Comparison of ENCODE assay signal across 17 cellular contexts in genomic region chr15:26201177-26201858, GRCh38.
"Had no signal": no experiment of that assay in that cellular context is flagged by ENCODE, and none has a peak within 500 bp of the region (broad histone marks: within the 10 kb centered on the region; RNA-seq: fewer than 3 reads in every experiment).

No MANE protein-coding gene starts in this region.

- H3K4me3 Mint-ChIP-seq: activated CD4-positive, alpha-beta memory T cell treated with anti-CD3 and anti-CD28 coated beads for 36 hours; activated CD4-positive, alpha-beta T cell treated with anti-CD3 and anti-CD28 coated beads for 36 hours; activated naive CD8-positive, alpha-beta T cell treated with anti-CD3 and anti-CD28 coated beads for 36 hours; activated T-helper 1 cell treated with anti-CD3 and anti-CD28 coated beads, Interleukin-12 subunit alpha, Interleukin-12 subunit beta, Interleukin-2, Interleukin-4 antibody, amounts not matched to agents 30 ng/mL and 10 ng/mL and 1 ng/mL, durations not matched to agents 14 hours and 24 hours and 36 hours; effector memory CD8-positive, alpha-beta T cell; mesothelial cell of epicardium; natural killer cell treated with Interleukin-12 subunit alpha and Interleukin-12 subunit beta and Interleukin-15 and Interleukin-18, amount 100 ng/mL, for 72 hours; stimulated activated effector memory CD8-positive, alpha-beta T cell treated with anti-CD3 and anti-CD28 coated beads, Interleukin-12 subunit alpha, Interleukin-12 subunit beta, amount 100 ng/mL, for 72 hours; type B pancreatic cell had no signal

- H3K36me3 Mint-ChIP-seq: activated CD4-positive, alpha-beta memory T cell treated with anti-CD3 and anti-CD28 coated beads for 36 hours; activated naive CD8-positive, alpha-beta T cell treated with anti-CD3 and anti-CD28 coated beads for 36 hours; mesothelial cell of epicardium; natural killer cell treated with Interleukin-12 subunit alpha and Interleukin-12 subunit beta and Interleukin-15 and Interleukin-18, amount 100 ng/mL, for 72 hours; stimulated activated effector memory CD8-positive, alpha-beta T cell treated with anti-CD3 and anti-CD28 coated beads, Interleukin-12 subunit alpha, Interleukin-12 subunit beta, amount 100 ng/mL, for 72 hours; type B pancreatic cell had no signal

- H3K4me1 ChIP-seq: left lung, sigmoid colon, stomach had no signal

- ATAC-seq: activated CD4-positive, alpha-beta T cell treated with anti-CD3 and anti-CD28 coated beads for 36 hours; effector memory CD8-positive, alpha-beta T cell; left lung; natural killer cell treated with Interleukin-12 subunit alpha and Interleukin-12 subunit beta and Interleukin-15 and Interleukin-18, amount 100 ng/mL, for 72 hours; stimulated activated effector memory CD8-positive, alpha-beta T cell treated with anti-CD3 and anti-CD28 coated beads, Interleukin-12 subunit alpha, Interleukin-12 subunit beta, amount 100 ng/mL, for 72 hours had no signal

- H3K27me3 ChIP-seq: left lung, sigmoid colon, stomach had no signal

- H3K9me3 ChIP-seq: left lung, sigmoid colon, stomach had no signal

- H3K27ac Mint-ChIP-seq: activated CD4-positive, alpha-beta memory T cell treated with anti-CD3 and anti-CD28 coated beads for 36 hours; activated CD4-positive, alpha-beta T cell treated with anti-CD3 and anti-CD28 coated beads for 36 hours; activated naive CD8-positive, alpha-beta T cell treated with anti-CD3 and anti-CD28 coated beads for 36 hours; activated T-helper 1 cell treated with anti-CD3 and anti-CD28 coated beads, Interleukin-12 subunit alpha, Interleukin-12 subunit beta, Interleukin-2, Interleukin-4 antibody, amounts not matched to agents 30 ng/mL and 10 ng/mL and 1 ng/mL, durations not matched to agents 14 hours and 24 hours and 36 hours; effector memory CD8-positive, alpha-beta T cell; mesothelial cell of epicardium; natural killer cell treated with Interleukin-12 subunit alpha and Interleukin-12 subunit beta and Interleukin-15 and Interleukin-18, amount 100 ng/mL, for 72 hours; stimulated activated effector memory CD8-positive, alpha-beta T cell treated with anti-CD3 and anti-CD28 coated beads, Interleukin-12 subunit alpha, Interleukin-12 subunit beta, amount 100 ng/mL, for 72 hours; type B pancreatic cell had no signal

- H3K4me1 Mint-ChIP-seq: activated CD4-positive, alpha-beta T cell treated with anti-CD3 and anti-CD28 coated beads for 36 hours; activated naive CD8-positive, alpha-beta T cell treated with anti-CD3 and anti-CD28 coated beads for 36 hours; mesothelial cell of epicardium; stimulated activated effector memory CD8-positive, alpha-beta T cell treated with anti-CD3 and anti-CD28 coated beads, Interleukin-12 subunit alpha, Interleukin-12 subunit beta, amount 100 ng/mL, for 72 hours had no signal

- DNase-seq: activated CD4-positive, alpha-beta memory T cell treated with anti-CD3 and anti-CD28 coated beads for 36 hours; activated CD4-positive, alpha-beta T cell treated with anti-CD3 and anti-CD28 coated beads for 36 hours; activated naive CD8-positive, alpha-beta T cell treated with anti-CD3 and anti-CD28 coated beads for 36 hours; activated T-cell treated with anti-CD3 and anti-CD28 coated beads for 4 hours; amniotic stem cell; effector memory CD8-positive, alpha-beta T cell; kidney; left lung; sigmoid colon; stimulated activated CD4-positive, alpha-beta T cell treated with anti-CD3 and anti-CD28 coated beads, Interleukin-4, amount 100 ng/mL, for 24 hours; stomach had no signal

- H3K9me3 Mint-ChIP-seq: activated CD4-positive, alpha-beta memory T cell treated with anti-CD3 and anti-CD28 coated beads for 36 hours; activated naive CD8-positive, alpha-beta T cell treated with anti-CD3 and anti-CD28 coated beads for 36 hours; activated T-helper 1 cell treated with anti-CD3 and anti-CD28 coated beads, Interleukin-12 subunit alpha, Interleukin-12 subunit beta, Interleukin-2, Interleukin-4 antibody, amounts not matched to agents 30 ng/mL and 10 ng/mL and 1 ng/mL, durations not matched to agents 14 hours and 24 hours and 36 hours; mesothelial cell of epicardium; type B pancreatic cell had no signal

- H3K27ac ChIP-seq: left lung, sigmoid colon, stomach, WERI-Rb-1 had no signal

- H3K36me3 ChIP-seq: left lung, sigmoid colon, stomach, WERI-Rb-1 had no signal

- H3K4me3 ChIP-seq: left lung, sigmoid colon, stomach had no signal
